11 cellular contexts compared by ENCODE assay signal in the genomic region with DNA sequence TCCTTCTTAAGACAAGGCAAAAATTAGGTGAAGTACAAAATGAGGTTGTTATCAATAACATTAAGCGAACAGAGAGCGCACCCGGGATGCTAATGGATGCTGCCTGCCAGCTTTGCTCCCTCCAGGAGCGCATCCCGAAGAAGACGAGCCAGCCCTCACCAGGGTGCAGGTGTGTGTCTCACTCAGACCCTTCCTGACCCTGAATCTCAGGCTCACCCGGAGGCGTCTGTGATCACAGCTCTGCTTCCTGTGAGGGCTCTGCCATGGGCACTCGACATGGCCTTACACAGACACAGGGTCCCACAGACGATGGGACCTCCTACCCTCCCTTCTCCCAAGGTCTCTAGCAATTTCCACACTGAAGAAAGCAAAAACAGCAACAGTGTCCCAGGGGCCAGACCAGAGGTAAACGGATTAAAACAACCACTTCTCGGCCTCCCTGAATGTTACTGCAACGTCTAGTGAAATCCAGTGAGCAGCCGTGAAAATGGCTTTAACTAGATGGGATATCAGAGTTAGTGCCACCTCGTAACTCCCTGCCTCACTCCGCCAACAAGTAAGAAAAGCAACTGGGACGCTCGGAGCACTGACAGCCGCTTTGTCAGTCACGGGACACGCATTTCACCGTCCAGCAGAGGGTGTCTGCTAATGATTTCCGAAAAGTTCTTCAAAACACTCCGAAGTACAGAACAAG. TPM values are rescaled to one million over a fixed set of nuclear protein-coding genes. Genes with fewer than 3 reads are reported as not detected.
A peak's percentile ranks its signal among the peaks of the same experiment; 100 is the strongest.
DNase-seq lines count a peak whose midpoint lies in the region; ATAC-seq and TF ChIP-seq lines count a peak whose summit lies in the region.
"Had no signal": no experiment of that assay in that cellular context is flagged by ENCODE, and none has a peak within 500 bp of the region (broad histone marks: within the 10 kb centered on the region; RNA-seq: fewer than 3 reads in every experiment).

No MANE protein-coding gene starts in this region.

- H3K9me3 Mint-ChIP-seq in H9, result no peaks in the 10 kb centered on the region; a peak in 2 of 5 replicates

- no peaks in the 10 kb centered on the region; the same call in 1 of the 2 replicates for H3K79me2 ChIP-seq in H9 (ENCODE audit: insufficient read depth, low read length)

- ATAC-seq in HG03442 (IDR thresholded peaks at IDR 0.05; ENCODE audit: unreplicated experiment), result no peak
- no peak for ATAC-seq in HG03457 (IDR thresholded peaks at IDR 0.05; ENCODE audit: unreplicated experiment)

- H3K9me3 ChIP-seq in H9 (ENCODE audit: control insufficient read depth, low read depth, low read length), result no peaks in the 10 kb centered on the region

- TF ChIP-seq CTCF in 22Rv1 (IDR thresholded peaks at IDR 0.05), result peak; percentile 57
- peak; percentile 52 for TF ChIP-seq CTCF in H9 (conservative IDR thresholded peaks at IDR 0.05)
- peak; percentile 24 for TF ChIP-seq CTCF in astrocyte of the cerebellum (IDR thresholded peaks at IDR 0.05; ENCODE audit: low read depth, low read length, missing control alignments)

- H3K4me3 ChIP-seq in astrocyte of the cerebellum (ENCODE audit: low read depth, low read length), result no peak overlapping the region

- H2AFZ ChIP-seq in H9 (ENCODE audit: low read length), result no peak overlapping the region

- no peak overlapping the region for H2BK20ac ChIP-seq in H9 (ENCODE audit: low read depth, low read length, poor library complexity, severe bottlenecking)

- H3K4me1 ChIP-seq in H9 (ENCODE audit: insufficient read depth, low read length), result no peaks in the 10 kb centered on the region

- no peaks in the 10 kb centered on the region for H3K27me3 Mint-ChIP-seq in H9 (ENCODE audit: low read depth)

- no peak overlapping the region for H3K23ac ChIP-seq in H9 (ENCODE audit: insufficient read length, low read depth, low read length)

- peak overlapping the region; percentile 8 to 76 (median 74); a peak in 3 of 7 replicates for H3K27ac Mint-ChIP-seq in H9

- no peak overlapping the region for H2BK12ac ChIP-seq in H9 (ENCODE audit: insufficient read length, low read depth, low read length)

- no peak overlapping the region for H2AK5ac ChIP-seq in H9 (ENCODE audit: insufficient read length, low read length)

- no peak overlapping the region for H3K4me3 Mint-ChIP-seq in H9

- no CpG with 5 or more reads among the region's 24 CpGs for WGBS in H9 (ENCODE audit: extremely low coverage, insufficient read length, low lambda C conversion rate)

- H3K27ac ChIP-seq in 22Rv1 (no peak overlapping the region), H9 (ENCODE audit: insufficient read length, low read depth, low read length) (no peak overlapping the region)

- no peak overlapping the region for H3K9ac ChIP-seq in H9 (ENCODE audit: extremely low read depth, insufficient read length, low read length)

- no peak overlapping the region for H3K4me2 ChIP-seq in H9 (ENCODE audit: insufficient read depth, insufficient read length, low read length)

- peaks cover 6 to 17% of the 10 kb centered on the region in 2 experiments for H3K4me1 Mint-ChIP-seq in H9

- H4K8ac ChIP-seq in H9 (replicated peaks; ENCODE audit: insufficient read length, low read depth, low read length), result no peak overlapping the region

- H2BK120ac ChIP-seq in H9 (ENCODE audit: low read depth, low read length, poor library complexity, severe bottlenecking), result no peak overlapping the region

- H3K23me2 ChIP-seq in H9 (ENCODE audit: insufficient read length, low read depth, low read length, poor library complexity, severe bottlenecking), result no peaks in the 10 kb centered on the region

- no peak overlapping the region for H4K5ac ChIP-seq in H9 (ENCODE audit: insufficient read length, low read depth, low read length)

- H3K56ac ChIP-seq in H9 (ENCODE audit: insufficient read length, low read depth, low read length), result no peak overlapping the region

- H3K14ac ChIP-seq in H9 (ENCODE audit: insufficient read depth, low read length), result no peak overlapping the region; the same call in 1 of the 2 replicates

- H2BK5ac ChIP-seq in H9 (ENCODE audit: insufficient read length, low read length), result no peak overlapping the region

- H3K18ac ChIP-seq in H9 (ENCODE audit: insufficient read length, low read depth, low read length), result no peak overlapping the region

- no peaks in the 10 kb centered on the region for H4K20me1 ChIP-seq in H9 (ENCODE audit: control insufficient read depth, insufficient read depth, insufficient read length)

- H3K36me3 Mint-ChIP-seq in H9 (ENCODE audit: insufficient read depth in 1 of 3, low read depth in 3 of 3), result peaks cover 3 to 19% (median 8%) of the 10 kb centered on the region in 3 experiments; a peak in 6 of 7 replicates

- DNase-seq in H9 (no peak), astrocyte of the cerebellum (ENCODE audit: low read depth) (no peak), left kidney (ENCODE audit: low read depth, low spot score) (peak; percentile 63), NCI-H2029 (lab: John Stamatoyannopoulos, UW) (no peak), ACHN (no peak)
- DNase-seq: NCI-H1930; stimulated activated CD4-positive, alpha-beta T cell treated with anti-CD3 and anti-CD28 coated beads, Interleukin-1b, Interleukin-23, amount 100 ng/mL, for 48 hours had no signal

- no peak overlapping the region for H2BK15ac ChIP-seq in H9 (ENCODE audit: low read depth, low read length)

- in situ Hi-C loops in astrocyte of the cerebellum (cut with HindIII; ENCODE audit: low sequenced_read_pairs) (no loop called here), ACHN (cut with HindIII; ENCODE audit: low pct_ligation_motif_present, low pct_unique_long_range_greater_than_20kb, low sequenced_read_pairs) (no loop called here)

- no peak overlapping the region for H4K91ac ChIP-seq in H9 (ENCODE audit: insufficient read length, low read depth, low read length)

- no peak overlapping the region for H3T11ph ChIP-seq in H9 (ENCODE audit: low read length)

- H3K79me1 ChIP-seq in H9 (ENCODE audit: insufficient read depth, low read depth, low read length, poor library complexity, severe bottlenecking), result peaks cover 10% of the 10 kb centered on the region

- no peaks in the 10 kb centered on the region for H3K27me3 ChIP-seq in H9 (ENCODE audit: insufficient read depth, low read length)

- H3K4ac ChIP-seq in H9 (ENCODE audit: low read depth, low read length), result no peak overlapping the region

RNA-seq across cellular contexts. Expression of gene ZBTB46, which starts 11.7 kb away (rescaled TPM):
- 27.1 and 27.3 TPM in 2 replicates for total RNA-seq in H9 (2021)

RNA-seq across cellular contexts. Expression of gene ABHD16B, which starts 41.9 kb away (rescaled TPM):
- total RNA-seq in H9 (2021), result not detected in 2 replicates
- total RNA-seq: G401 had no signal

RNA-seq across cellular contexts. Expression of gene TPD52L2, which starts 45.7 kb away (rescaled TPM):
- total RNA-seq in H9 (2021), result 94.1 and 98.4 TPM in 2 replicates
